In genomic region chr1:240998024-240998423, GRCh38 we compare ENCODE assay signal across 20 cellular contexts.
A peak's percentile ranks its signal among the peaks of the same experiment; 100 is the strongest.
DNase-seq lines count a peak whose midpoint lies in the region; TF ChIP-seq lines count a peak whose summit lies in the region.
"Had no signal": no experiment of that assay in that cellular context is flagged by ENCODE, and none has a peak within 500 bp of the region (broad histone marks: within the 10 kb centered on the region; RNA-seq: fewer than 3 reads in every experiment).

No MANE protein-coding gene starts in this region.

- in situ Hi-C loops in astrocyte of the cerebellum (cut with HindIII; ENCODE audit: low sequenced_read_pairs) = no loop called here

- H3K4me3 Mint-ChIP-seq in CD8-positive, alpha-beta memory T cell = no peak overlapping the region
- H3K4me3 Mint-ChIP-seq: activated naive CD8-positive, alpha-beta T cell treated with anti-CD3 and anti-CD28 coated beads, Interleukin-2, amount 10 ng/mL, durations not matched to agents 7 days and 5 days; activated T-helper 1 cell treated with anti-CD3 and anti-CD28 coated beads, Interleukin-12 subunit alpha, Interleukin-12 subunit beta, Interleukin-2, Interleukin-4 antibody, amounts not matched to agents 30 ng/mL and 10 ng/mL and 1 ng/mL, durations not matched to agents 14 hours and 24 hours and 36 hours; CD4-positive, alpha-beta T cell; GM23338; IgD-negative memory B cell had no signal

- DNase-seq in AG08395 (ENCODE audit: low spot score) (peak; percentile 40), GM04503 (ENCODE audit: low read depth) (peak; percentile 35), astrocyte of the cerebellum (ENCODE audit: low read depth) (peak; percentile 9), mesenchymal stem cell (peak; percentile 8), tibial artery (no peak), SW 1271 (lab: John Stamatoyannopoulos, UW) (no peak)
- DNase-seq in CD8-positive, alpha-beta memory T cell = no peak
- no peak for DNase-seq in activated effector memory CD4-positive, alpha-beta T cell treated with anti-CD3 and anti-CD28 coated beads, Interleukin-2, amount 50 U/mL, for 16 hours
- DNase-seq: activated naive CD8-positive, alpha-beta T cell treated with anti-CD3 and anti-CD28 coated beads, Interleukin-2, amount 10 ng/mL, durations not matched to agents 7 days and 5 days; CD4-positive, alpha-beta T cell; NCI-H526 treated with DMSO at 0.1 percent for 48 hours; occipital lobe; retina; stimulated activated CD4-positive, alpha-beta T cell treated with anti-CD3 and anti-CD28 coated beads, Interleukin-4, amount 100 ng/mL, for 4 hours had no signal

- H3K27ac ChIP-seq in mesenchymal stem cell (ENCODE audit: low read length, poor library complexity, severe bottlenecking) = peak overlapping the region; percentile 24
- H3K27ac ChIP-seq in CD8-positive, alpha-beta memory T cell (ENCODE audit: low read depth, low read length) = no peak overlapping the region
- H3K27ac ChIP-seq in tibial artery = no peak overlapping the region
- H3K27ac ChIP-seq: breast epithelium, hepatocyte had no signal

- H3K27ac Mint-ChIP-seq in CD8-positive, alpha-beta memory T cell = no peak overlapping the region
- H3K27ac Mint-ChIP-seq: activated naive CD8-positive, alpha-beta T cell treated with anti-CD3 and anti-CD28 coated beads, Interleukin-2, amount 10 ng/mL, durations not matched to agents 7 days and 5 days; activated T-helper 1 cell treated with anti-CD3 and anti-CD28 coated beads, Interleukin-12 subunit alpha, Interleukin-12 subunit beta, Interleukin-2, Interleukin-4 antibody, amounts not matched to agents 30 ng/mL and 10 ng/mL and 1 ng/mL, durations not matched to agents 14 hours and 24 hours and 36 hours; CD4-positive, alpha-beta T cell; GM23338; IgD-negative memory B cell had no signal

- H3K23ac ChIP-seq in mesenchymal stem cell (ENCODE audit: low read length in 2 of 2) = no peak overlapping the region

- POLR2A ChIA-PET in CD8-positive, alpha-beta memory T cell (lab: Charles Lee) = no interaction called here

- H3K36me3 ChIP-seq in mesenchymal stem cell (ENCODE audit: control insufficient read depth in 1 of 2, insufficient read depth in 2 of 2, low read depth in 1 of 2, low read length in 2 of 2) (no peaks in the 10 kb centered on the region), tibial artery (no peaks in the 10 kb centered on the region)
- no peaks in the 10 kb centered on the region for H3K36me3 ChIP-seq in CD8-positive, alpha-beta memory T cell (ENCODE audit: insufficient read depth, low read length)
- H3K36me3 ChIP-seq: breast epithelium had no signal

- no peak overlapping the region for H2BK12ac ChIP-seq in mesenchymal stem cell (ENCODE audit: low read length in 2 of 2)

- intact Hi-C loops in tibial artery (cut with DNase I; ENCODE audit: low total_unique reads) = no loop called here

- no peaks in the 10 kb centered on the region for H3K4me1 Mint-ChIP-seq in CD8-positive, alpha-beta memory T cell
- H3K4me1 Mint-ChIP-seq: activated naive CD8-positive, alpha-beta T cell treated with anti-CD3 and anti-CD28 coated beads, Interleukin-2, amount 10 ng/mL, durations not matched to agents 7 days and 5 days had no signal

- 67% methylated on average over 4 of the region's 5 CpGs for WGBS in mesenchymal stem cell

- H3K9me3 Mint-ChIP-seq in CD8-positive, alpha-beta memory T cell = peaks cover 0 to 5% (median 2%) of the 10 kb centered on the region in 5 donors
- H3K9me3 Mint-ChIP-seq: activated naive CD8-positive, alpha-beta T cell treated with anti-CD3 and anti-CD28 coated beads, Interleukin-2, amount 10 ng/mL, durations not matched to agents 7 days and 5 days; CD4-positive, alpha-beta T cell; GM23338 had no signal

- H4K8ac ChIP-seq in mesenchymal stem cell (ENCODE audit: low read length) = no peak overlapping the region

- H2BK5ac ChIP-seq in mesenchymal stem cell (ENCODE audit: low read depth, low read length, poor library complexity, severe bottlenecking) = no peak overlapping the region

- TF ChIP-seq CTCF in astrocyte of the cerebellum (IDR thresholded peaks at IDR 0.05; ENCODE audit: low read depth, low read length, missing control alignments) (no peak), tibial artery (IDR thresholded peaks at IDR 0.05) (no peak)

- H3K18ac ChIP-seq in mesenchymal stem cell (ENCODE audit: low read depth in 1 of 2, low read length in 2 of 2) = no peak overlapping the region

- no peaks in the 10 kb centered on the region for H3K79me1 ChIP-seq in mesenchymal stem cell (replicated peaks; ENCODE audit: low read length, poor library complexity, severe bottlenecking)

- no peak overlapping the region for H2AK5ac ChIP-seq in mesenchymal stem cell (ENCODE audit: low read length, severe bottlenecking)

- H3K9ac ChIP-seq in mesenchymal stem cell (ENCODE audit: low read length) = no peak overlapping the region

- H3K27me3 ChIP-seq in mesenchymal stem cell (ENCODE audit: control insufficient read depth in 1 of 2, insufficient read depth in 1 of 2, low read length in 2 of 2) (no peaks in the 10 kb centered on the region), tibial artery (no peaks in the 10 kb centered on the region)
- no peaks in the 10 kb centered on the region for H3K27me3 ChIP-seq in CD8-positive, alpha-beta memory T cell (ENCODE audit: insufficient read depth, low read length, poor library complexity, severe bottlenecking)
- H3K27me3 ChIP-seq: breast epithelium, hepatocyte had no signal

- peaks cover 6% of the 10 kb centered on the region for H3K4me1 ChIP-seq in mesenchymal stem cell (ENCODE audit: control insufficient read depth, insufficient read depth, low read depth, low read length)
- no peaks in the 10 kb centered on the region for H3K4me1 ChIP-seq in CD8-positive, alpha-beta memory T cell (ENCODE audit: insufficient read depth, low read length)
- no peaks in the 10 kb centered on the region for H3K4me1 ChIP-seq in tibial artery
- H3K4me1 ChIP-seq: breast epithelium had no signal

- H2BK120ac ChIP-seq in mesenchymal stem cell (ENCODE audit: low read depth, low read length) = no peak overlapping the region

- H3K36me3 Mint-ChIP-seq in CD8-positive, alpha-beta memory T cell = no peaks in the 10 kb centered on the region
- H3K36me3 Mint-ChIP-seq: activated naive CD8-positive, alpha-beta T cell treated with anti-CD3 and anti-CD28 coated beads, Interleukin-2, amount 10 ng/mL, durations not matched to agents 7 days and 5 days had no signal

- no peak overlapping the region for H3K4ac ChIP-seq in mesenchymal stem cell (ENCODE audit: low read depth in 1 of 2, low read length in 2 of 2)

- no peaks in the 10 kb centered on the region for H3K27me3 Mint-ChIP-seq in CD8-positive, alpha-beta memory T cell
- H3K27me3 Mint-ChIP-seq: activated naive CD8-positive, alpha-beta T cell treated with anti-CD3 and anti-CD28 coated beads, Interleukin-2, amount 10 ng/mL, durations not matched to agents 7 days and 5 days; CD4-positive, alpha-beta T cell; IgD-negative memory B cell had no signal

- H3K14ac ChIP-seq in mesenchymal stem cell (ENCODE audit: low read length in 2 of 2) = no peak overlapping the region

- no peak overlapping the region for H4K91ac ChIP-seq in mesenchymal stem cell (ENCODE audit: low read length)

- H3K9me3 ChIP-seq in mesenchymal stem cell (ENCODE audit: control insufficient read depth, low read length) (peaks cover 2% of the 10 kb centered on the region), tibial artery (no peaks in the 10 kb centered on the region)
- no peaks in the 10 kb centered on the region for H3K9me3 ChIP-seq in CD8-positive, alpha-beta memory T cell (ENCODE audit: low read length)
- H3K9me3 ChIP-seq: breast epithelium had no signal

- peak overlapping the region; percentile 47 for H3K4me2 ChIP-seq in mesenchymal stem cell (ENCODE audit: low read length, poor library complexity, severe bottlenecking)
- H3K4me2 ChIP-seq: GM23338, hepatocyte had no signal

- H2AFZ ChIP-seq in mesenchymal stem cell (ENCODE audit: low read depth, low read length) = no peak overlapping the region
- H2AFZ ChIP-seq: GM23338, hepatocyte had no signal

- CTCF ChIA-PET in CD8-positive, alpha-beta memory T cell (lab: Charles Lee) = no interaction called here

- H2BK15ac ChIP-seq in mesenchymal stem cell (ENCODE audit: low read depth, poor library complexity, severe bottlenecking) = no peak overlapping the region

- H3K4me3 ChIP-seq in astrocyte of the cerebellum (ENCODE audit: low read depth, low read length) (no peak overlapping the region), mesenchymal stem cell (ENCODE audit: insufficient read depth in 1 of 2, low read depth in 1 of 2, low read length in 2 of 2) (no peak overlapping the region), tibial artery (no peak overlapping the region)
- no peak overlapping the region for H3K4me3 ChIP-seq in CD8-positive, alpha-beta memory T cell (ENCODE audit: low read length)
- H3K4me3 ChIP-seq: breast epithelium, GM23338, hepatocyte, lung had no signal

Comparison
In these comparisons a context has a peak if more than half of its experiments do, and no peak if none do; other contexts are left out.
1. DNase-seq: peak in AG08395 (single experiment), GM04503 (single experiment), astrocyte of the cerebellum (single experiment) and mesenchymal stem cell (single experiment); none in CD8-positive, alpha-beta memory T cell (0 of 5), activated effector memory CD4-positive, alpha-beta T cell treated with anti-CD3 and anti-CD28 coated beads, Interleukin-2, amount 50 U/mL, for 16 hours (single experiment), tibial artery (0 of 2) and SW 1271 (0 of 2).